17 cellular contexts compared by ENCODE assay signal in genomic region chr5:50749181-50749580, GRCh38.
DNase-seq lines count a peak whose midpoint lies in the region; ATAC-seq, FAIRE-seq and TF ChIP-seq lines count a peak whose summit lies in the region.
"Had no signal": no experiment of that assay in that cellular context is flagged by ENCODE, and none has a peak within 500 bp of the region (broad histone marks: within the 10 kb centered on the region; RNA-seq: fewer than 3 reads in every experiment).

No MANE protein-coding gene starts in this region.

- intact Hi-C loops in activated CD8-positive, alpha-beta T cell treated with anti-CD3 and anti-CD28 coated beads for 36 hours (cut with micrococcal nuclease): loop anchor here (5.0 to 10.0 kb wide), 3 partner anchors 37 to 314 kb away; partner anchors contain the start of gene PARP8

- ATAC-seq in activated CD8-positive, alpha-beta T cell treated with anti-CD3 and anti-CD28 coated beads for 36 hours: peak; percentile 32
- ATAC-seq in activated CD8-positive, alpha-beta T cell treated with anti-CD3 and anti-CD28 coated beads, Interleukin-2, amount 10 ng/mL, durations not matched to agents 7 days and 5 days: no peak
- no peak for ATAC-seq in memory B cell (ENCODE audit: low read depth)
- ATAC-seq: gastrocnemius medialis had no signal

- H3K4me3 Mint-ChIP-seq in activated CD8-positive, alpha-beta T cell treated with anti-CD3 and anti-CD28 coated beads for 36 hours: peak overlapping the region; percentile 14
- H3K4me3 Mint-ChIP-seq in activated CD8-positive, alpha-beta T cell treated with anti-CD3 and anti-CD28 coated beads, Interleukin-2, amount 10 ng/mL, durations not matched to agents 7 days and 5 days: no peak overlapping the region
- no peak overlapping the region for H3K4me3 Mint-ChIP-seq in activated CD4-positive, alpha-beta memory T cell treated with anti-CD3 and anti-CD28 coated beads, Interleukin-2, amount 10 ng/mL, durations not matched to agents 7 days and 5 days
- no peak overlapping the region for H3K4me3 Mint-ChIP-seq in memory B cell
- H3K4me3 Mint-ChIP-seq: T-helper 1 cell treated with Interleukin-12 subunit alpha and Interleukin-12 subunit beta and Interleukin-4 antibody, amounts not matched to agents 30 μg/mL and 1 μg/mL, for 36 hours had no signal

- CTCF ChIA-PET in activated CD8-positive, alpha-beta T cell treated with anti-CD3 and anti-CD28 coated beads for 36 hours (lab: Charles Lee): interaction anchor here (1.0 kb wide), 1 partner anchor 176 kb away, joined by 3 read pairs; no protein-coding TSS in a partner anchor
- CTCF ChIA-PET in activated CD8-positive, alpha-beta T cell treated with anti-CD3 and anti-CD28 coated beads, Interleukin-2, amount 10 ng/mL, durations not matched to agents 7 days and 5 days (lab: Charles Lee): interaction anchor here (0.6 kb wide), 1 partner anchor 42 kb away, joined by 3 read pairs; no protein-coding TSS in a partner anchor
- CTCF ChIA-PET in activated CD4-positive, alpha-beta memory T cell treated with anti-CD3 and anti-CD28 coated beads, Interleukin-2, amount 10 ng/mL, durations not matched to agents 7 days and 5 days (lab: Charles Lee): interaction anchor here (0.5 to 0.8 kb wide), 2 partner anchors 18 to 78 kb away, joined by 3 to 4 read pairs; no protein-coding TSS in a partner anchor

- FAIRE-seq in GM18507 (lab: Jason Lieb, UNC): peak; percentile 5

- H3K27ac Mint-ChIP-seq in activated CD8-positive, alpha-beta T cell treated with anti-CD3 and anti-CD28 coated beads for 36 hours: peak overlapping the region; percentile 87
- no peak overlapping the region for H3K27ac Mint-ChIP-seq in activated CD8-positive, alpha-beta T cell treated with anti-CD3 and anti-CD28 coated beads, Interleukin-2, amount 10 ng/mL, durations not matched to agents 7 days and 5 days
- peak overlapping the region; percentile 9 for H3K27ac Mint-ChIP-seq in activated CD4-positive, alpha-beta memory T cell treated with anti-CD3 and anti-CD28 coated beads, Interleukin-2, amount 10 ng/mL, durations not matched to agents 7 days and 5 days
- peak overlapping the region; percentile 28 for H3K27ac Mint-ChIP-seq in memory B cell
- H3K27ac Mint-ChIP-seq: T-helper 1 cell treated with Interleukin-12 subunit alpha and Interleukin-12 subunit beta and Interleukin-4 antibody, amounts not matched to agents 30 μg/mL and 1 μg/mL, for 36 hours had no signal

- TF ChIP-seq CTCF in activated CD8-positive, alpha-beta T cell treated with anti-CD3 and anti-CD28 coated beads for 36 hours (IDR thresholded peaks at IDR 0.05): no peak

- H3K36me3 Mint-ChIP-seq in activated CD8-positive, alpha-beta T cell treated with anti-CD3 and anti-CD28 coated beads for 36 hours (ENCODE audit: low read depth): peaks cover 21% of the 10 kb centered on the region
- peaks cover 35% of the 10 kb centered on the region for H3K36me3 Mint-ChIP-seq in activated CD8-positive, alpha-beta T cell treated with anti-CD3 and anti-CD28 coated beads, Interleukin-2, amount 10 ng/mL, durations not matched to agents 7 days and 5 days (ENCODE audit: low read depth)
- peaks cover 42% of the 10 kb centered on the region for H3K36me3 Mint-ChIP-seq in activated CD4-positive, alpha-beta memory T cell treated with anti-CD3 and anti-CD28 coated beads, Interleukin-2, amount 10 ng/mL, durations not matched to agents 7 days and 5 days (ENCODE audit: low read depth)
- H3K36me3 Mint-ChIP-seq in memory B cell: peaks cover 11% of the 10 kb centered on the region

- H3K4me1 Mint-ChIP-seq in activated CD8-positive, alpha-beta T cell treated with anti-CD3 and anti-CD28 coated beads for 36 hours (ENCODE audit: low read depth): peaks cover 62% of the 10 kb centered on the region
- peaks cover 52% of the 10 kb centered on the region for H3K4me1 Mint-ChIP-seq in activated CD8-positive, alpha-beta T cell treated with anti-CD3 and anti-CD28 coated beads, Interleukin-2, amount 10 ng/mL, durations not matched to agents 7 days and 5 days (ENCODE audit: low read depth)
- peaks cover 57% of the 10 kb centered on the region for H3K4me1 Mint-ChIP-seq in activated CD4-positive, alpha-beta memory T cell treated with anti-CD3 and anti-CD28 coated beads, Interleukin-2, amount 10 ng/mL, durations not matched to agents 7 days and 5 days
- peaks cover 20% of the 10 kb centered on the region for H3K4me1 Mint-ChIP-seq in memory B cell

- no peaks in the 10 kb centered on the region for H3K9me3 Mint-ChIP-seq in activated CD8-positive, alpha-beta T cell treated with anti-CD3 and anti-CD28 coated beads for 36 hours
- H3K9me3 Mint-ChIP-seq in activated CD8-positive, alpha-beta T cell treated with anti-CD3 and anti-CD28 coated beads, Interleukin-2, amount 10 ng/mL, durations not matched to agents 7 days and 5 days (ENCODE audit: insufficient read depth): no peaks in the 10 kb centered on the region
- H3K9me3 Mint-ChIP-seq in activated CD4-positive, alpha-beta memory T cell treated with anti-CD3 and anti-CD28 coated beads, Interleukin-2, amount 10 ng/mL, durations not matched to agents 7 days and 5 days: no peaks in the 10 kb centered on the region
- peaks cover 2% of the 10 kb centered on the region for H3K9me3 Mint-ChIP-seq in memory B cell
- H3K9me3 Mint-ChIP-seq: T-helper 1 cell treated with Interleukin-12 subunit alpha and Interleukin-12 subunit beta and Interleukin-4 antibody, amounts not matched to agents 30 μg/mL and 1 μg/mL, for 36 hours had no signal

- DNase-seq in activated CD8-positive, alpha-beta T cell treated with anti-CD3 and anti-CD28 coated beads for 36 hours: no peak
- no peak for DNase-seq in activated CD8-positive, alpha-beta T cell treated with anti-CD3 and anti-CD28 coated beads, Interleukin-2, amount 10 ng/mL, durations not matched to agents 7 days and 5 days
- DNase-seq in GM18507 (ENCODE audit: extremely low spot score, insufficient read length, low read depth): no peak
- no peak for DNase-seq in activated CD4-positive, alpha-beta memory T cell treated with anti-CD3 and anti-CD28 coated beads, Interleukin-2, amount 10 ng/mL, durations not matched to agents 7 days and 5 days
- DNase-seq in memory B cell (ENCODE audit: low spot score in 2 of 2): no peak
- DNase-seq in DMS79 treated with DMSO at 0.1 percent for 48 hours (lab: John Stamatoyannopoulos, UW): no peak
- no peak for DNase-seq in SW 1271 (lab: John Stamatoyannopoulos, UW)
- no peak for DNase-seq in LoVo (ENCODE audit: low spot score)
- DNase-seq: aorta; caudate nucleus; erythroblast; gastrocnemius medialis; MG63; retina; SHP77; stimulated activated CD4-positive, alpha-beta T cell treated with anti-CD3 and anti-CD28 coated beads, Interleukin-12 subunit alpha, Interleukin-12 subunit beta, amount 100 ng/mL, for 4 hours had no signal

- POLR2A ChIA-PET in activated CD8-positive, alpha-beta T cell treated with anti-CD3 and anti-CD28 coated beads for 36 hours (lab: Charles Lee): interaction anchor here (1.7 kb wide), 1 partner anchor 82 kb away, joined by 13 read pairs; no protein-coding TSS in a partner anchor
- POLR2A ChIA-PET in activated CD8-positive, alpha-beta T cell treated with anti-CD3 and anti-CD28 coated beads, Interleukin-2, amount 10 ng/mL, durations not matched to agents 7 days and 5 days (lab: Charles Lee): interaction anchor here (0.6 kb wide), 1 partner anchor 81 kb away, joined by 4 read pairs; no protein-coding TSS in a partner anchor
- POLR2A ChIA-PET in activated CD4-positive, alpha-beta memory T cell treated with anti-CD3 and anti-CD28 coated beads, Interleukin-2, amount 10 ng/mL, durations not matched to agents 7 days and 5 days (lab: Charles Lee): interaction anchor here (0.6 to 1.5 kb wide), 2 partner anchors 158 to 308 kb away, joined by 4 read pairs; partner anchors contain the start of gene EMB

- no peaks in the 10 kb centered on the region for H3K27me3 Mint-ChIP-seq in activated CD8-positive, alpha-beta T cell treated with anti-CD3 and anti-CD28 coated beads for 36 hours
- H3K27me3 Mint-ChIP-seq in activated CD8-positive, alpha-beta T cell treated with anti-CD3 and anti-CD28 coated beads, Interleukin-2, amount 10 ng/mL, durations not matched to agents 7 days and 5 days (ENCODE audit: low read depth): no peaks in the 10 kb centered on the region
- H3K27me3 Mint-ChIP-seq in activated CD4-positive, alpha-beta memory T cell treated with anti-CD3 and anti-CD28 coated beads, Interleukin-2, amount 10 ng/mL, durations not matched to agents 7 days and 5 days: no peaks in the 10 kb centered on the region
- no peaks in the 10 kb centered on the region for H3K27me3 Mint-ChIP-seq in memory B cell
